ENCODE assay signal across 35 cellular contexts in the genomic region with DNA sequence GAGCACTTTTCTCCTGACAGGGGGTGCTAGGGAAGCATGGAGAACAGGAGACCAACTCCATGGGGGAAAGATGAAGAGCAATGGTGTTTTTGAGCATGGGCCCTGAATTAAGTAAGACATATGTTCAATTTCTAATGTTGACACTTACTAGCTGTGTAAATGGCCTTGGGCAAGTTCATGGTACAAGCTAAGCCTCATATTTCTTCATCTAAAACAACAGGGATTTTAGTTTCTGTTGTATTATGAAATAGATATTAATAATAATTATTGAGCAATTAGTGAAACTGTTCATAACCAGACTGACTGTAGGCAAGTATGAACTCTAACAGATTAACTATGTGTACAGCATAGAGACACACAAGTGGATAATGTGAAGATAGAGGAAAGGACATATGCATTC.
"Had no signal": no experiment of that assay in that cellular context is flagged by ENCODE, and none has a peak within 500 bp of the region (broad histone marks: within the 10 kb centered on the region; RNA-seq: fewer than 3 reads in every experiment).

No MANE protein-coding gene starts in this region.

- FAIRE-seq: TTC549 had no signal

- H3K27ac ChIP-seq: adrenal gland, ascending aorta, VCaP had no signal

- H3K36me3 ChIP-seq: adrenal gland, ascending aorta had no signal

- DNase-seq: activated B cell treated with CpG ODN at 0.5 μM for 24 hours; activated CD4-positive, alpha-beta memory T cell treated with anti-CD3 and anti-CD28 coated beads for 36 hours; activated CD4-positive, alpha-beta T cell treated with anti-CD3 and anti-CD28 coated beads for 4 hours; activated CD4-positive, alpha-beta T cell treated with anti-CD3 and anti-CD28 coated beads, Interleukin-2, amount 10 ng/mL, durations not matched to agents 24 days and 14 days; activated CD4-positive, alpha-beta T cell treated with anti-CD3 and anti-CD28 coated beads, Interleukin-2, amount 50 U/mL, for 1 hour; activated CD4-positive, alpha-beta T cell treated with anti-CD3 and anti-CD28 coated beads, Interleukin-2, amount 50 U/mL, for 4 hours; activated CD4-positive, CD25-positive, alpha-beta regulatory T cell treated with anti-CD3 and anti-CD28 coated beads, Interleukin-2, amount 50 U/mL, for 72 hours; activated CD8-positive, alpha-beta memory T cell treated with anti-CD3 and anti-CD28 coated beads, Interleukin-2, amount 50 U/mL, for 4 hours; activated CD8-positive, alpha-beta T cell treated with anti-CD3 and anti-CD28 coated beads for 36 hours; activated effector memory CD4-positive, alpha-beta T cell treated with anti-CD3 and anti-CD28 coated beads, Interleukin-2, amount 50 U/mL, for 16 hours; activated gamma-delta T cell treated with Interleukin-2 at 50 U/mL for 16 hours; activated naive CD4-positive, alpha-beta T cell; activated naive CD4-positive, alpha-beta T cell treated with anti-CD3 and anti-CD28 coated beads for 36 hours; activated naive CD4-positive, alpha-beta T cell treated with anti-CD3 and anti-CD28 coated beads, Interleukin-2, amount 50 U/mL, for 16 hours; activated naive CD8-positive, alpha-beta T cell treated with anti-CD3 and anti-CD28 coated beads for 36 hours; activated T-cell treated with anti-CD3 and anti-CD28 coated beads for 4 hours; activated T-cell treated with anti-CD3 and anti-CD28 coated beads, Interleukin-2, amount 50 U/mL, for 1 hour; activated T-cell treated with anti-CD3 and anti-CD28 coated beads, Interleukin-2, amount 50 U/mL, for 4 hours; activated T-cell treated with anti-CD3 and anti-CD28 coated beads, Interleukin-2, amount 50 U/mL, for 72 hours; adrenal gland; amygdala; anterior cingulate cortex; central memory CD4-positive, alpha-beta T cell; T-helper 1 cell; T-helper 2 cell; T-helper 9 cell had no signal

- H3K27me3 Mint-ChIP-seq: activated B cell treated with CpG ODN at 0.5 μM for 24 hours; activated CD4-positive, alpha-beta memory T cell treated with anti-CD3 and anti-CD28 coated beads for 36 hours; activated CD4-positive, alpha-beta T cell treated with anti-CD3 and anti-CD28 coated beads, Interleukin-2, amount 10 ng/mL, durations not matched to agents 24 days and 14 days; activated CD8-positive, alpha-beta T cell treated with anti-CD3 and anti-CD28 coated beads for 36 hours; activated naive CD8-positive, alpha-beta T cell treated with anti-CD3 and anti-CD28 coated beads for 36 hours; activated T-helper 17 cell treated with anti-CD3 and anti-CD28 coated beads, Interleukin-2, amount 50 U/mL, for 72 hours had no signal

- H3K27me3 ChIP-seq: adrenal gland, ascending aorta had no signal

- ATAC-seq: activated CD8-positive, alpha-beta T cell treated with anti-CD3 and anti-CD28 coated beads for 36 hours; activated naive CD4-positive, alpha-beta T cell treated with anti-CD3 and anti-CD28 coated beads, Interleukin-2, amount 50 U/mL, for 72 hours; activated T-cell treated with anti-CD3 and anti-CD28 coated beads, Interleukin-2, amount 50 U/mL, for 4 hours; activated T-cell treated with anti-CD3 and anti-CD28 coated beads, Interleukin-2, amount 50 U/mL, for 72 hours; activated T-helper 17 cell treated with anti-CD3 and anti-CD28 coated beads, Interleukin-2, amount 50 U/mL, for 72 hours had no signal

- H3K4me1 Mint-ChIP-seq: activated B cell treated with CpG ODN at 0.5 μM for 24 hours; activated CD4-positive, alpha-beta T cell treated with anti-CD3 and anti-CD28 coated beads, Interleukin-2, amount 10 ng/mL, durations not matched to agents 24 days and 14 days; activated naive CD8-positive, alpha-beta T cell treated with anti-CD3 and anti-CD28 coated beads for 36 hours; activated T-helper 17 cell treated with anti-CD3 and anti-CD28 coated beads, Interleukin-2, amount 50 U/mL, for 72 hours had no signal

- H3K36me3 Mint-ChIP-seq: activated CD4-positive, alpha-beta memory T cell treated with anti-CD3 and anti-CD28 coated beads for 36 hours; activated naive CD4-positive, alpha-beta T cell treated with anti-CD3 and anti-CD28 coated beads, Interleukin-2, amount 50 U/mL, for 72 hours; activated naive CD8-positive, alpha-beta T cell treated with anti-CD3 and anti-CD28 coated beads for 36 hours; brain had no signal

- H3K4me3 ChIP-seq: adrenal gland, ascending aorta had no signal

- H3K4me3 Mint-ChIP-seq: activated B cell treated with CpG ODN at 0.5 μM for 24 hours; activated CD4-positive, alpha-beta memory T cell treated with anti-CD3 and anti-CD28 coated beads for 36 hours; activated CD4-positive, alpha-beta T cell treated with anti-CD3 and anti-CD28 coated beads, Interleukin-2, amount 10 ng/mL, durations not matched to agents 24 days and 14 days; activated CD8-positive, alpha-beta T cell treated with anti-CD3 and anti-CD28 coated beads for 36 hours; activated naive CD4-positive, alpha-beta T cell treated with anti-CD3 and anti-CD28 coated beads for 36 hours; activated naive CD8-positive, alpha-beta T cell treated with anti-CD3 and anti-CD28 coated beads for 36 hours; activated T-cell treated with anti-CD3 and anti-CD28 coated beads, Interleukin-2, amount 50 U/mL, for 4 hours; activated T-cell treated with anti-CD3 and anti-CD28 coated beads, Interleukin-2, amount 50 U/mL, for 72 hours; activated T-helper 1 cell treated with anti-CD3 and anti-CD28 coated beads, Interleukin-12 subunit alpha, Interleukin-12 subunit beta, Interleukin-2, Interleukin-4 antibody, amounts not matched to agents 30 ng/mL and 10 ng/mL and 1 ng/mL, durations not matched to agents 14 hours and 24 hours and 36 hours; activated T-helper 17 cell treated with anti-CD3 and anti-CD28 coated beads, Interleukin-2, amount 50 U/mL, for 72 hours; brain; T-helper 1 cell treated with Interleukin-12 subunit alpha and Interleukin-12 subunit beta and Interleukin-4 antibody, amounts not matched to agents 30 μg/mL and 1 μg/mL, for 36 hours; T-helper 2 cell treated with Interferon-gamma antibody and Interleukin-4, amounts not matched to agents 5 μg/mL and 100 μg/mL, for 36 hours had no signal

- H3K27ac Mint-ChIP-seq: activated B cell treated with CpG ODN at 0.5 μM for 24 hours; activated CD4-positive, alpha-beta memory T cell treated with anti-CD3 and anti-CD28 coated beads for 36 hours; activated CD4-positive, alpha-beta T cell treated with anti-CD3 and anti-CD28 coated beads, Interleukin-2, amount 10 ng/mL, durations not matched to agents 24 days and 14 days; activated CD8-positive, alpha-beta T cell treated with anti-CD3 and anti-CD28 coated beads for 36 hours; activated naive CD4-positive, alpha-beta T cell treated with anti-CD3 and anti-CD28 coated beads for 36 hours; activated naive CD4-positive, alpha-beta T cell treated with anti-CD3 and anti-CD28 coated beads, Interleukin-2, amount 50 U/mL, for 72 hours; activated naive CD8-positive, alpha-beta T cell treated with anti-CD3 and anti-CD28 coated beads for 36 hours; activated T-cell treated with anti-CD3 and anti-CD28 coated beads, Interleukin-2, amount 50 U/mL, for 72 hours; activated T-helper 1 cell treated with anti-CD3 and anti-CD28 coated beads, Interleukin-12 subunit alpha, Interleukin-12 subunit beta, Interleukin-2, Interleukin-4 antibody, amounts not matched to agents 30 ng/mL and 10 ng/mL and 1 ng/mL, durations not matched to agents 14 hours and 24 hours and 36 hours; activated T-helper 17 cell treated with anti-CD3 and anti-CD28 coated beads, Interleukin-2, amount 50 U/mL, for 72 hours; brain; T-helper 1 cell treated with Interleukin-12 subunit alpha and Interleukin-12 subunit beta and Interleukin-4 antibody, amounts not matched to agents 30 μg/mL and 1 μg/mL, for 36 hours; T-helper 2 cell treated with Interferon-gamma antibody and Interleukin-4, amounts not matched to agents 5 μg/mL and 100 μg/mL, for 36 hours had no signal

- H3K9me3 ChIP-seq: adrenal gland had no signal

- H3K4me1 ChIP-seq: adrenal gland, ascending aorta had no signal
